Comparison of ENCODE assay signal across 1 cellular context in the genomic region with DNA sequence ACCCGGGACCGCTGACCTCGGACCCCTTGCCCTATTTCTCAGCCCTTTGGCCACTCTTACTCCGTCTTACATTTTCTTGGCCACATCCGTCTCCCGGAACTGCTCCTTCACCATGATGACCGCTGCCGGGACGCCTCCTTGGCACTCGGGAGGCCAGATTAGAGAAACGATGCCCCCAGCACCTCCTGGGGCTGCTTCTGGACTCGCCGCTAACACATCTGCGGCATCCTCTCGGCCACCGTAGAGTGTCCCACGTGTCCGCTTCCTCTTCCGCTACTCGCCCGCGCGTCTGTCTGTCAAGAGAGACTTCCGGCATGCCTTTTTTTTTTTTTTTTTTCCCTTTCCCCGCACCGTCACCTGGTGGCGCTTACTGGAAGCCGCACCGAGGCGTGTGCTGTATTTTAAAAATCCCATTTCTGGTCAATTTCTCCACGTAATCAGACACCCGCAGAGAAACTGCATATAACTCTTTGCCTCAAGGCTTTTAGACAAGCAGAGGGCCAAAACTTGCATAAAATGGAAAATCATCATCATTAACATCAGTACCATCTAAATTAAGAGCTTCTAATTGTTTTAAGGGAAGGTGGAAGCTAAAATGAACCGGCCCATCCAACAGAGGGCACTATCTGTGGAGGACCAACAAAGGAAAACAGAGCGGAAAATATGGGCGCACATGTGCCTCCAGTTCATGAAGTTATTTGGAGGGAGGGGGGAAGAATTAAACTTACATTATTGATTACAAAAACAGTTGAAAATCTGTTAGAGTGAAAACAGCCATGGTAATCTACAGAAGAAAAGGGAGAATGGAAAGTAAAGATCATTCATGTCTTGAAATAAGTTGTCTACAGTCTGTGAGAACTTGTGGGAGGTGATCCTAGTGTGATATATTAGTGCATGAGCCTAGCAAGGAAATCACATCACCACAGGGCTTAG.
A peak's percentile ranks its signal among the peaks of the same experiment; 100 is the strongest.
TF ChIP-seq lines count a peak whose summit lies in the region.

TSS of gene POLR3A (minus strand) at position 222 of the 933 bp plus-strand sequence. CDS start at position 114, 108 bp downstream.

TF ChIP-seq in HepG2, 621 proteins besides CTCF, POLR2A, EP300 and RAD21 (continued from another document and continues in another):
- TF ChIP-seq ESRRA (CRISPR knock-in tag; IDR thresholded peaks at IDR 0.05; ENCODE audit: low read depth) (peak; percentile 32; the same call in 1 of the 2 replicates), PAWR (CRISPR knock-in tag; IDR thresholded peaks at IDR 0.05; ENCODE audit: borderline replicate concordance) (no peak), ZNF143 (CRISPR knock-in tag; IDR thresholded peaks at IDR 0.05) (peak; percentile 51; the same call in 1 of the 2 replicates), ZNF44 (CRISPR knock-in tag; IDR thresholded peaks at IDR 0.05) (no peak), STAT5B (CRISPR knock-in tag; IDR thresholded peaks at IDR 0.05) (no peak), BORCS8-MEF2B (CRISPR knock-in tag; IDR thresholded peaks at IDR 0.05) (peak; percentile 62; the same call in 1 of the 2 replicates), TFDP2 (CRISPR knock-in tag; IDR thresholded peaks at IDR 0.05) (peak; percentile 46), NR2F1 (CRISPR knock-in tag; IDR thresholded peaks at IDR 0.05) (peak in 1 of 2 experiments; percentile 53; a peak in 1 of 4 replicates), NKX3-1 (CRISPR knock-in tag; IDR thresholded peaks at IDR 0.05) (no peak), NR2C2 (CRISPR knock-in tag; IDR thresholded peaks at IDR 0.05; ENCODE audit: borderline replicate concordance) (peak; percentile 85; the same call in 1 of the 2 replicates), TIGD3 (CRISPR knock-in tag; IDR thresholded peaks at IDR 0.05; ENCODE audit: borderline replicate concordance) (no peak), FOXP1 (IDR thresholded peaks at IDR 0.05) (no peak), FOXP1 (CRISPR knock-in tag; IDR thresholded peaks at IDR 0.05) (no peak; the same call in 1 of the 2 replicates), ZBTB38 (CRISPR knock-in tag; IDR thresholded peaks at IDR 0.05) (peak; percentile 63; the same call in 1 of the 2 replicates), KAT8 (CRISPR knock-in tag; IDR thresholded peaks at IDR 0.05) (peak; percentile 96), SUZ12 (IDR thresholded peaks at IDR 0.05; ENCODE audit: low read depth, low read length) (no peak), FOXO4 (CRISPR knock-in tag; conservative IDR thresholded peaks at IDR 0.05) (no peak), ZNF205 (CRISPR knock-in tag; IDR thresholded peaks at IDR 0.05) (no peak), USF2 (IDR thresholded peaks at IDR 0.05; ENCODE audit: low read depth, low read length) (peak; percentile 94), USF2 (CRISPR knock-in tag; IDR thresholded peaks at IDR 0.05; ENCODE audit: borderline replicate concordance) (peak; percentile 98; the same call in 1 of the 2 replicates), GRHL1 (CRISPR knock-in tag; conservative IDR thresholded peaks at IDR 0.05) (no peak), ZSCAN5A (CRISPR knock-in tag; IDR thresholded peaks at IDR 0.05; ENCODE audit: borderline replicate concordance) (no peak; the same call in 1 of the 2 replicates), MAF1 (CRISPR knock-in tag; IDR thresholded peaks at IDR 0.05; ENCODE audit: borderline replicate concordance) (peak; percentile 35; the same call in 1 of the 2 replicates), MAX (IDR thresholded peaks at IDR 0.05) (peak; percentile 84), HNRNPL (IDR thresholded peaks at IDR 0.05; ENCODE audit: low read depth, low read length) (peak; percentile 61; the same call in 1 of the 2 replicates), ZNF329 (CRISPR knock-in tag; IDR thresholded peaks at IDR 0.05; ENCODE audit: low read depth) (no peak), ZNF253 (CRISPR knock-in tag; IDR thresholded peaks at IDR 0.05; ENCODE audit: borderline replicate concordance) (no peak), ZNF660 (CRISPR knock-in tag; IDR thresholded peaks at IDR 0.05; ENCODE audit: borderline replicate concordance, low read depth) (no peak)
- TF ChIP-seq, protein P1, sequence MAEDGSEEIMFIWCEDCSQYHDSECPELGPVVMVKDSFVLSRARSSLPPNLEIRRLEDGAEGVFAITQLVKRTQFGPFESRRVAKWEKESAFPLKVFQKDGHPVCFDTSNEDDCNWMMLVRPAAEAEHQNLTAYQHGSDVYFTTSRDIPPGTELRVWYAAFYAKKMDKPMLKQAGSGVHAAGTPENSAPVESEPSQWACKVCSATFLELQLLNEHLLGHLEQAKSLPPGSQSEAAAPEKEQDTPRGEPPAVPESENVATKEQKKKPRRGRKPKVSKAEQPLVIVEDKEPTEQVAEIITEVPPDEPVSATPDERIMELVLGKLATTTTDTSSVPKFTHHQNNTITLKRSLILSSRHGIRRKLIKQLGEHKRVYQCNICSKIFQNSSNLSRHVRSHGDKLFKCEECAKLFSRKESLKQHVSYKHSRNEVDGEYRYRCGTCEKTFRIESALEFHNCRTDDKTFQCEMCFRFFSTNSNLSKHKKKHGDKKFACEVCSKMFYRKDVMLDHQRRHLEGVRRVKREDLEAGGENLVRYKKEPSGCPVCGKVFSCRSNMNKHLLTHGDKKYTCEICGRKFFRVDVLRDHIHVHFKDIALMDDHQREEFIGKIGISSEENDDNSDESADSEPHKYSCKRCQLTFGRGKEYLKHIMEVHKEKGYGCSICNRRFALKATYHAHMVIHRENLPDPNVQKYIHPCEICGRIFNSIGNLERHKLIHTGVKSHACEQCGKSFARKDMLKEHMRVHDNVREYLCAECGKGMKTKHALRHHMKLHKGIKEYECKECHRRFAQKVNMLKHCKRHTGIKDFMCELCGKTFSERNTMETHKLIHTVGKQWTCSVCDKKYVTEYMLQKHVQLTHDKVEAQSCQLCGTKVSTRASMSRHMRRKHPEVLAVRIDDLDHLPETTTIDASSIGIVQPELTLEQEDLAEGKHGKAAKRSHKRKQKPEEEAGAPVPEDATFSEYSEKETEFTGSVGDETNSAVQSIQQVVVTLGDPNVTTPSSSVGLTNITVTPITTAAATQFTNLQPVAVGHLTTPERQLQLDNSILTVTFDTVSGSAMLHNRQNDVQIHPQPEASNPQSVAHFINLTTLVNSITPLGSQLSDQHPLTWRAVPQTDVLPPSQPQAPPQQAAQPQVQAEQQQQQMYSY (CRISPR knock-in tag; IDR thresholded peaks at IDR 0.05): no peak
- TF ChIP-seq, protein P2, sequence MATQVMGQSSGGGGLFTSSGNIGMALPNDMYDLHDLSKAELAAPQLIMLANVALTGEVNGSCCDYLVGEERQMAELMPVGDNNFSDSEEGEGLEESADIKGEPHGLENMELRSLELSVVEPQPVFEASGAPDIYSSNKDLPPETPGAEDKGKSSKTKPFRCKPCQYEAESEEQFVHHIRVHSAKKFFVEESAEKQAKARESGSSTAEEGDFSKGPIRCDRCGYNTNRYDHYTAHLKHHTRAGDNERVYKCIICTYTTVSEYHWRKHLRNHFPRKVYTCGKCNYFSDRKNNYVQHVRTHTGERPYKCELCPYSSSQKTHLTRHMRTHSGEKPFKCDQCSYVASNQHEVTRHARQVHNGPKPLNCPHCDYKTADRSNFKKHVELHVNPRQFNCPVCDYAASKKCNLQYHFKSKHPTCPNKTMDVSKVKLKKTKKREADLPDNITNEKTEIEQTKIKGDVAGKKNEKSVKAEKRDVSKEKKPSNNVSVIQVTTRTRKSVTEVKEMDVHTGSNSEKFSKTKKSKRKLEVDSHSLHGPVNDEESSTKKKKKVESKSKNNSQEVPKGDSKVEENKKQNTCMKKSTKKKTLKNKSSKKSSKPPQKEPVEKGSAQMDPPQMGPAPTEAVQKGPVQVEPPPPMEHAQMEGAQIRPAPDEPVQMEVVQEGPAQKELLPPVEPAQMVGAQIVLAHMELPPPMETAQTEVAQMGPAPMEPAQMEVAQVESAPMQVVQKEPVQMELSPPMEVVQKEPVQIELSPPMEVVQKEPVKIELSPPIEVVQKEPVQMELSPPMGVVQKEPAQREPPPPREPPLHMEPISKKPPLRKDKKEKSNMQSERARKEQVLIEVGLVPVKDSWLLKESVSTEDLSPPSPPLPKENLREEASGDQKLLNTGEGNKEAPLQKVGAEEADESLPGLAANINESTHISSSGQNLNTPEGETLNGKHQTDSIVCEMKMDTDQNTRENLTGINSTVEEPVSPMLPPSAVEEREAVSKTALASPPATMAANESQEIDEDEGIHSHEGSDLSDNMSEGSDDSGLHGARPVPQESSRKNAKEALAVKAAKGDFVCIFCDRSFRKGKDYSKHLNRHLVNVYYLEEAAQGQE (IDR thresholded peaks at IDR 0.05; ENCODE audit: borderline replicate concordance in 1 of 2, low read depth in 1 of 2, low read length in 2 of 2): 0 out of 4 replicates have a peak, but pooled peaks of 1 of the 2 experiments have one; percentile 19
- TF ChIP-seq, protein P3, sequence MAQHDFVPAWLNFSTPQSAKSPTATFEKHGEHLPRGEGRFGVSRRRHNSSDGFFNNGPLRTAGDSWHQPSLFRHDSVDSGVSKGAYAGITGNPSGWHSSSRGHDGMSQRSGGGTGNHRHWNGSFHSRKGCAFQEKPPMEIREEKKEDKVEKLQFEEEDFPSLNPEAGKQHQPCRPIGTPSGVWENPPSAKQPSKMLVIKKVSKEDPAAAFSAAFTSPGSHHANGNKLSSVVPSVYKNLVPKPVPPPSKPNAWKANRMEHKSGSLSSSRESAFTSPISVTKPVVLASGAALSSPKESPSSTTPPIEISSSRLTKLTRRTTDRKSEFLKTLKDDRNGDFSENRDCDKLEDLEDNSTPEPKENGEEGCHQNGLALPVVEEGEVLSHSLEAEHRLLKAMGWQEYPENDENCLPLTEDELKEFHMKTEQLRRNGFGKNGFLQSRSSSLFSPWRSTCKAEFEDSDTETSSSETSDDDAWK (CRISPR knock-in tag; IDR thresholded peaks at IDR 0.05): no peak
- TF ChIP-seq, protein P4, sequence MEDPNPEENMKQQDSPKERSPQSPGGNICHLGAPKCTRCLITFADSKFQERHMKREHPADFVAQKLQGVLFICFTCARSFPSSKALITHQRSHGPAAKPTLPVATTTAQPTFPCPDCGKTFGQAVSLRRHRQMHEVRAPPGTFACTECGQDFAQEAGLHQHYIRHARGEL (CRISPR knock-in tag; IDR thresholded peaks at IDR 0.05): no peak
